ENCODE assay signal across 8 cellular contexts in genomic region chr2:26355038-26355995, GRCh38. TPM values are rescaled to one million over a fixed set of nuclear protein-coding genes. Genes with fewer than 3 reads are reported as not detected.
DNase-seq lines count a peak whose midpoint lies in the region; ATAC-seq and TF ChIP-seq lines count a peak whose summit lies in the region.

No MANE protein-coding gene starts in this region.

- H3K36me3 Mint-ChIP-seq in T-helper 17 cell (ENCODE audit: low read depth), result peaks cover 5% of the 10 kb centered on the region

- H3K27ac ChIP-seq in HCT116 (ENCODE audit: low read depth, low read length), result peak overlapping the region; percentile 33

- POLR2A ChIA-PET in HCT116 (lab: Charles Lee), result interaction anchor here (0.7 to 4.1 kb wide), 2 partner anchors 10 to 498 kb away, joined by 3 to 30 read pairs; partner anchors contain the start of genes ADGRF3 and SELENOI

- peaks cover 36% of the 10 kb centered on the region for H3K4me1 Mint-ChIP-seq in T-helper 17 cell

- no peak for TF ChIP-seq CTCF in HCT116 (IDR thresholded peaks at IDR 0.05 in 2 of 3, conservative IDR thresholded peaks at IDR 0.05 in 1 of 3; ENCODE audit: borderline replicate concordance in 1 of 3, insufficient read depth in 1 of 3, low read depth in 2 of 3, low read length in 2 of 3)

- H4K20me1 ChIP-seq in HCT116 (ENCODE audit: insufficient read depth), result peaks cover 8% of the 10 kb centered on the region; the same call in 1 of the 2 replicates

- H3K79me2 ChIP-seq in HCT116 (ENCODE audit: insufficient read depth, low read length), result peaks cover 100% of the 10 kb centered on the region

- no peaks in the 10 kb centered on the region for H3K9me3 ChIP-seq in HCT116 (ENCODE audit: control insufficient read depth in 1 of 2, insufficient read depth in 1 of 2, low read depth in 1 of 2, low read length in 2 of 2)
- H3K9me3 ChIP-seq in T-helper 17 cell (ENCODE audit: control insufficient read depth, low read length, poor library complexity, severe bottlenecking), result no peaks in the 10 kb centered on the region

- ATAC-seq in HCT116, result peak; percentile 86
- no peak for ATAC-seq in T-helper 17 cell
- no peak for ATAC-seq in GM18505 (IDR thresholded peaks at IDR 0.05; ENCODE audit: unreplicated experiment)
- ATAC-seq in HG03439 (IDR thresholded peaks at IDR 0.05; ENCODE audit: unreplicated experiment), result no peak
- no peak for ATAC-seq in HG02885 (IDR thresholded peaks at IDR 0.05; ENCODE audit: poor library complexity, unreplicated experiment)
- ATAC-seq in GM21528 (IDR thresholded peaks at IDR 0.05; ENCODE audit: low FRiP score, unreplicated experiment), result no peak

- peak overlapping the region; percentile 71 for H3K4me2 ChIP-seq in HCT116 (ENCODE audit: low read length)

- peak overlapping the region; percentile 54 for H3K9ac ChIP-seq in HCT116 (ENCODE audit: low read length)

- H3K4me3 Mint-ChIP-seq in T-helper 17 cell, result no peak overlapping the region

- intact Hi-C loops in HCT116 (cut with micrococcal nuclease), result loop anchor here (1.0 kb wide), 1 partner anchor 9 kb away; the partner anchor contains the start of genes ADGRF3 and SELENOI

- H3K4me1 ChIP-seq in HCT116 (ENCODE audit: control insufficient read depth in 1 of 2, insufficient read depth in 2 of 2, low read length in 2 of 2), result peaks cover 31 to 69% of the 10 kb centered on the region in 2 experiments

- TF ChIP-seq RAD21 in HCT116 (IDR thresholded peaks at IDR 0.05; ENCODE audit: low read depth), result 0 out of 2 replicates have a peak, but pooled peaks have one; percentile 11

- peak; percentile 74 for DNase-seq in AG08395 (ENCODE audit: low spot score)
- peak; percentile 97 for DNase-seq in HCT116 (ENCODE audit: low read depth, low spot score)
- DNase-seq in T-helper 17 cell, result no peak
- peak; percentile 45 for DNase-seq in iPS-NIHi7 (ENCODE audit: extremely low spot score)

- H3K27me3 ChIP-seq in HCT116 (ENCODE audit: insufficient read depth, low read length), result no peaks in the 10 kb centered on the region

- RAD21 ChIA-PET in HCT116 (lab: Charles Lee; ENCODE audit: low non-redundant PET in 1 of 2, low total read pairs in 2 of 2, uncharacterized antibody in 2 of 2, unreplicated experiment in 2 of 2), result no interaction called here

- TF ChIP-seq POLR2A in HCT116 (IDR thresholded peaks at IDR 0.05; ENCODE audit: borderline replicate concordance, extremely low read depth, insufficient read depth, insufficient read length) (no peak), GM18505 (IDR thresholded peaks at IDR 0.05; ENCODE audit: borderline replicate concordance, extremely low read depth, insufficient read depth, insufficient read length) (no peak)

- TSS peak; percentile 91 for BruUV-seq in HCT116 (replicated peaks; lab: Mats Ljungman, UMichigan)

- peak overlapping the region; percentile 29 to 41 for H3K4me3 ChIP-seq in HCT116 (replicated peaks in 1 of 2; ENCODE audit: low read depth in 1 of 2, low read length in 2 of 2)

- CTCF ChIA-PET in HCT116 (lab: Charles Lee), result no interaction called here

- H3K27me3 Mint-ChIP-seq in T-helper 17 cell, result no peaks in the 10 kb centered on the region

- H3K9me2 ChIP-seq in HCT116 (ENCODE audit: insufficient read depth), result no peaks in the 10 kb centered on the region

- H3K27ac Mint-ChIP-seq in T-helper 17 cell, result peak overlapping the region; percentile 96

- no peaks in the 10 kb centered on the region for H3K36me3 ChIP-seq in HCT116 (ENCODE audit: control insufficient read depth in 1 of 2, insufficient read depth in 2 of 2, low read length in 2 of 2)

- H2AFZ ChIP-seq in HCT116 (ENCODE audit: low read depth, low read length, poor library complexity, severe bottlenecking), result no peak overlapping the region

TF ChIP-seq in HCT116, 20 proteins besides CTCF, POLR2A, EP300 and RAD21:
- TF ChIP-seq ZNF274 (IDR thresholded peaks at IDR 0.05; ENCODE audit: low read depth, low read length), result no peak
- peak; percentile 94 for TF ChIP-seq JUND (IDR thresholded peaks at IDR 0.05)
- peak; percentile 89 for TF ChIP-seq SP1 (IDR thresholded peaks at IDR 0.05; ENCODE audit: low read depth)
- peak; percentile 95 for TF ChIP-seq CBX3 (IDR thresholded peaks at IDR 0.05; ENCODE audit: low read depth)
- no peak for TF ChIP-seq ELF1 (IDR thresholded peaks at IDR 0.05; ENCODE audit: borderline replicate concordance, low read depth)
- TF ChIP-seq POLR2AphosphoS5 (IDR thresholded peaks at IDR 0.05; ENCODE audit: low read depth, low read length), result peak; percentile 66; the same call in 1 of the 2 replicates
- peak; percentile 92 for TF ChIP-seq TCF7L2 (IDR thresholded peaks at IDR 0.05; ENCODE audit: borderline replicate concordance, extremely low read depth, insufficient read depth, insufficient read length)
- TF ChIP-seq SIN3A (IDR thresholded peaks at IDR 0.05; ENCODE audit: low read depth), result peak; percentile 51; the same call in 1 of the 2 replicates
- peak; percentile 92 for TF ChIP-seq FOSL1 (IDR thresholded peaks at IDR 0.05; ENCODE audit: low read depth)
- peak; percentile 66 for TF ChIP-seq CEBPB (IDR thresholded peaks at IDR 0.05; ENCODE audit: low read depth)
- peak; percentile 69 for TF ChIP-seq ZBTB33 (IDR thresholded peaks at IDR 0.05; ENCODE audit: extremely low read depth, insufficient replicate concordance, low read length)
- peak; percentile 95 for TF ChIP-seq EGR1 (IDR thresholded peaks at IDR 0.05; ENCODE audit: low read depth)
- no peak for TF ChIP-seq REST (IDR thresholded peaks at IDR 0.05; ENCODE audit: low read depth)
- no peak for TF ChIP-seq YY1 (IDR thresholded peaks at IDR 0.05; ENCODE audit: extremely low read depth, insufficient replicate concordance, low read depth, low read length)
- no peak for TF ChIP-seq EZH2phosphoT487 (IDR thresholded peaks at IDR 0.05; ENCODE audit: borderline replicate concordance)
- TF ChIP-seq EZH2 (IDR thresholded peaks at IDR 0.05), result no peak
- no peak for TF ChIP-seq ZFX (IDR thresholded peaks at IDR 0.05)
- no peak for TF ChIP-seq ATF3 (IDR thresholded peaks at IDR 0.05)
- peak; percentile 76 for TF ChIP-seq SRF (IDR thresholded peaks at IDR 0.05; ENCODE audit: low read depth)
- no peak for TF ChIP-seq MAX (IDR thresholded peaks at IDR 0.05)
TF ChIP-seq in HCT116: peak in this region for 11.

RNA-seq across cellular contexts. Expression of gene ADGRF3, which starts 8.7 kb away (rescaled TPM):
- total RNA-seq in HCT116 (2021; ENCODE audit: unreplicated experiment), result not detected
- 0.01 and 0.12 TPM in 2 replicates for polyA plus RNA-seq in HCT116 (2012)
- total RNA-seq in T-helper 17 cell, result 1 to 10 TPM in 1 of 2 donors, under 1 TPM in 1; 0.97 to 1.3 TPM

RNA-seq across cellular contexts. Expression of gene SELENOI, which starts 9.4 kb away (rescaled TPM):
- 63.3 TPM for total RNA-seq in HCT116 (2021; ENCODE audit: unreplicated experiment)
- polyA plus RNA-seq in HCT116 (2012), result 7.1 and 12.0 TPM in 2 replicates
- 10 to 100 TPM; 27.9 to 36.6 TPM for total RNA-seq in T-helper 17 cell

RNA-seq across cellular contexts. Expression of gene DRC1, which starts 46.4 kb away (rescaled TPM):
- total RNA-seq in HCT116 (2021; ENCODE audit: unreplicated experiment) (not detected), T-helper 17 cell (not detected)
- polyA plus RNA-seq in HCT116 (2012), result not detected in 2 replicates

Comparison
In these comparisons a context has a peak if more than half of its experiments do, and no peak if none do; other contexts are left out.
1. DNase-seq: peak in AG08395 (single experiment), HCT116 (single experiment) and iPS-NIHi7 (single experiment); none in T-helper 17 cell (0 of 3).